In the genomic region with DNA sequence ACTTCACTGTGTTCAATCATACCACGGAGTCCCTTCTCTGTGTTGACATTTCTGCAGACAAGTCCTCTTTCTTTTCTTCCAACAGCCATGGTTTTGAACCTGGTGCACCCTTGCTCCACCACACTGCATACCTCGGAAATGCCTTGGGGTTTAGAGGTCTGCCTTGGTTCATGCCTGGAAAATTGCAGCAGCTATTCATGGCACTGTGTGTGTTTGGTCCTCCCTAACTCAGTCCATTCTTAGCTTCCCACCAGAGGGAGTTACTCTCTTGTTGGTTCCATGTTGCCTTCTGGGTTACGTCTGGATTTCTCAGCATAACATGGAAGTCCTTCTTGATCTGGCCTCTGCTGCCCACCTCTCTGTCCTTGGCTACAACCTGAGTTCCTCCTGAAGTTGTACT, we compare ENCODE assay signal across 14 cellular contexts.
DNase-seq lines count a peak whose midpoint lies in the region; ATAC-seq and TF ChIP-seq lines count a peak whose summit lies in the region.
"Had no signal": no experiment of that assay in that cellular context is flagged by ENCODE, and none has a peak within 500 bp of the region (broad histone marks: within the 10 kb centered on the region; RNA-seq: fewer than 3 reads in every experiment).

No MANE protein-coding gene starts in this region.

- H2BK15ac ChIP-seq in mesendoderm (replicated peaks; ENCODE audit: low read depth): no peak overlapping the region

- peaks cover 19% of the 10 kb centered on the region for H3K36me3 ChIP-seq in cardiac muscle cell
- H3K36me3 ChIP-seq in mesendoderm (ENCODE audit: control insufficient read depth, insufficient read depth, low read length): no peaks in the 10 kb centered on the region
- H3K36me3 ChIP-seq in trophoblast cell (ENCODE audit: control insufficient read depth in 1 of 2, insufficient read depth in 2 of 2, low read length in 2 of 2): peaks cover 0 to 6% of the 10 kb centered on the region in 2 experiments

- no peak overlapping the region for H2AK5ac ChIP-seq in mesendoderm (ENCODE audit: low read length)
- H2AK5ac ChIP-seq in trophoblast cell (ENCODE audit: low read length): no peak overlapping the region

- H2BK120ac ChIP-seq in mesendoderm (ENCODE audit: low read depth, low read length): no peak overlapping the region
- H2BK120ac ChIP-seq in trophoblast cell (ENCODE audit: insufficient read depth, low read length, poor library complexity): no peak overlapping the region

- H3K79me2 ChIP-seq in mesendoderm (ENCODE audit: control insufficient read depth, insufficient read depth, low read length) (no peaks in the 10 kb centered on the region), trophoblast cell (ENCODE audit: control insufficient read depth, insufficient read depth, low read length, poor library complexity) (no peaks in the 10 kb centered on the region)

- no peak overlapping the region for H3K14ac ChIP-seq in trophoblast cell (ENCODE audit: low read length)

- DNase-seq in cardiac muscle cell (ENCODE audit: low read depth in 1 of 2, low spot score in 1 of 2): no peak
- DNase-seq in right cardiac atrium: no peak
- peak; percentile 42 for DNase-seq in amniotic epithelial cell (ENCODE audit: low read depth)
- peak; percentile 33 for DNase-seq in mesendoderm
- peak in 1 of 2 donors; percentile 37 for DNase-seq in trophoblast cell
- DNase-seq in cerebellar nuclear complex (lab: John Stamatoyannopoulos, UW): no peak
- no peak for DNase-seq in SHP77 (lab: John Stamatoyannopoulos, UW)
- DNase-seq: CD8-positive, alpha-beta T cell; COR-L47; DMS153; DMS79 treated with DMSO at 0.1 percent for 48 hours; GDM1 had no signal

- no peak overlapping the region for H4K8ac ChIP-seq in mesendoderm (ENCODE audit: low read depth, low read length)
- no peak overlapping the region for H4K8ac ChIP-seq in trophoblast cell (ENCODE audit: low read depth, low read length)

- no peak overlapping the region for H4K5ac ChIP-seq in mesendoderm (ENCODE audit: low read length)

- no peak overlapping the region for H2BK5ac ChIP-seq in mesendoderm (ENCODE audit: low read length)
- H2BK5ac ChIP-seq in trophoblast cell (ENCODE audit: low read depth, low read length, poor library complexity): no peak overlapping the region

- H3K4me1 ChIP-seq in cardiac muscle cell (ENCODE audit: low read depth) (peaks cover 8% of the 10 kb centered on the region), right cardiac atrium (ENCODE audit: control insufficient read depth, insufficient read depth, low read length) (no peaks in the 10 kb centered on the region), mesendoderm (ENCODE audit: control insufficient read depth, low read depth, low read length) (peaks cover 3% of the 10 kb centered on the region), trophoblast cell (ENCODE audit: control insufficient read depth in 1 of 2, insufficient read depth in 2 of 2, low read length in 2 of 2) (peaks cover 0 to 4% of the 10 kb centered on the region in 2 experiments)

- no peak overlapping the region for H4K91ac ChIP-seq in trophoblast cell (ENCODE audit: low read depth, low read length)

- H3K79me1 ChIP-seq in mesendoderm (ENCODE audit: low read length): no peaks in the 10 kb centered on the region
- no peaks in the 10 kb centered on the region for H3K79me1 ChIP-seq in trophoblast cell (ENCODE audit: low read length)

- 69% methylated on average over 3 of the region's 3 CpGs for WGBS in right cardiac atrium
- WGBS in mesendoderm (ENCODE audit: extremely low coverage, insufficient coverage, low lambda C conversion rate): no CpG with 5 or more reads among the region's 3 CpGs
- no CpG with 5 or more reads among the region's 3 CpGs for WGBS in trophoblast cell (ENCODE audit: extremely low coverage, insufficient coverage, insufficient read length)

- no peak overlapping the region for H3K23ac ChIP-seq in mesendoderm (ENCODE audit: low read length)
- H3K23ac ChIP-seq in trophoblast cell (ENCODE audit: low read length): peak overlapping the region; percentile 81

- peak overlapping the region; percentile 15 for H3K27ac ChIP-seq in cardiac muscle cell
- no peak overlapping the region for H3K27ac ChIP-seq in right cardiac atrium (ENCODE audit: low read length)
- no peak overlapping the region for H3K27ac ChIP-seq in mesendoderm (ENCODE audit: low read depth, low read length)
- H3K27ac ChIP-seq in trophoblast cell (ENCODE audit: low read depth, low read length): no peak overlapping the region
- H3K27ac ChIP-seq: 22Rv1 had no signal

- H2AFZ ChIP-seq in trophoblast cell (ENCODE audit: insufficient read depth, low read length, poor library complexity): no peak overlapping the region

- no peak for TF ChIP-seq CTCF in cardiac muscle cell (IDR thresholded peaks at IDR 0.05; ENCODE audit: low read depth, low read length)

- no peak overlapping the region for H3K56ac ChIP-seq in mesendoderm (ENCODE audit: low read length)

- H3K27me3 ChIP-seq in cardiac muscle cell (no peaks in the 10 kb centered on the region), right cardiac atrium (ENCODE audit: control insufficient read depth, insufficient read depth) (no peaks in the 10 kb centered on the region), mesendoderm (ENCODE audit: insufficient read depth, low read length, poor library complexity) (no peaks in the 10 kb centered on the region), trophoblast cell (ENCODE audit: insufficient read depth, low read length) (no peaks in the 10 kb centered on the region)

- ATAC-seq in right cardiac atrium: no peak
- ATAC-seq in GM19455 (IDR thresholded peaks at IDR 0.05; ENCODE audit: unreplicated experiment): no peak
- ATAC-seq: CD8-positive, alpha-beta T cell had no signal

- H3K18ac ChIP-seq in mesendoderm (ENCODE audit: low read length) (no peak overlapping the region), trophoblast cell (ENCODE audit: low read length) (no peak overlapping the region)

- H2BK12ac ChIP-seq in trophoblast cell (ENCODE audit: low read length): no peak overlapping the region

- intact Hi-C loops in right cardiac atrium (cut with DNase I): no loop called here

- H3K4me2 ChIP-seq in mesendoderm (ENCODE audit: low read length) (no peak overlapping the region), trophoblast cell (ENCODE audit: low read length) (no peak overlapping the region)

- H4K12ac ChIP-seq in trophoblast cell (ENCODE audit: low read depth, low read length): no peak overlapping the region

- H3K9me3 ChIP-seq in cardiac muscle cell (ENCODE audit: low read depth) (no peaks in the 10 kb centered on the region), right cardiac atrium (ENCODE audit: control insufficient read depth, low read length) (no peaks in the 10 kb centered on the region), trophoblast cell (ENCODE audit: insufficient read depth, low read depth, low read length) (no peaks in the 10 kb centered on the region)

- no peak overlapping the region for H3K9ac ChIP-seq in mesendoderm (ENCODE audit: low read length)
- H3K9ac ChIP-seq in trophoblast cell (ENCODE audit: low read length): no peak overlapping the region

- H3K4me3 ChIP-seq in cardiac muscle cell: no peak overlapping the region
- H3K4me3 ChIP-seq in right cardiac atrium (ENCODE audit: low read length): no peak overlapping the region
- H3K4me3 ChIP-seq in mesendoderm (ENCODE audit: low read length): no peak overlapping the region
- H3K4me3 ChIP-seq in trophoblast cell (ENCODE audit: low read depth, low read length): no peak overlapping the region

- H3K4ac ChIP-seq in mesendoderm (ENCODE audit: low read depth, low read length) (no peak overlapping the region), trophoblast cell (ENCODE audit: low read depth, low read length) (no peak overlapping the region)

Comparison
In these comparisons a context has a peak if more than half of its experiments do, and no peak if none do; other contexts are left out.
1. DNase-seq: peak in amniotic epithelial cell (single experiment) and mesendoderm (single experiment); none in cardiac muscle cell (0 of 2), right cardiac atrium (0 of 3), cerebellar nuclear complex (0 of 2) and SHP77 (0 of 2).